1 cellular context compared by ENCODE assay signal in the genomic region with DNA sequence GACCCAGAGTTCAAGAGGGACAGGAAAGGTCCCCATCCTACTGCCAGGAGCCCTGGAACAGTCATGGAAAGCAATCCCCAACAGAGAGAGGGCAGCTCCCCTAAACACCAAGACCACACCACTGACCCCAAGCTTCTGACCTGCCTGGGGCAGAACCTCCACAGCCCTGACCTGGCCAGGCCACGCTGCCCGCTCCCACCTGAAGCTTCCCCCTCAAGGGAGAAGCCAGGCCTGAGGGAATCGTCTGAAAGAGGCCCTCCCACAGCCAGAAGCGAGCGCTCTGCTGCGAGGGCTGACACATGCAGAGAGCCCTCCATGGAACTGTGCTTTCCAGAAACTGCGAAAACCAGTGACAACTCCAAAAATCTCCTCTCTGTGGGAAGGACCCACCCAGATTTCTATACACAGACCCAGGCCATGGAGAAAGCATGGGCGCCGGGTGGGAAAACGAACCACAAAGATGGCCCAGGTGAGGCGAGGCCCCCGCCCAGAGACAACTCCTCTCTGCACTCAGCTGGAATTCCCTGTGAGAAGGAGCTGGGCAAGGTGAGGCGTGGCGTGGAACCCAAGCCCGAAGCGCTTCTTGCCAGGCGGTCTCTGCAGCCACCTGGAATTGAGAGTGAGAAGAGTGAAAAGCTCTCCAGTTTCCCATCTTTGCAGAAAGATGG.
TF ChIP-seq lines count a peak whose summit lies in the region.

No MANE protein-coding gene starts in this region.

TF ChIP-seq in H1, 55 proteins besides CTCF, POLR2A, EP300 and RAD21:
- TF ChIP-seq HDAC2 (IDR thresholded peaks at IDR 0.05; ENCODE audit: borderline replicate concordance in 1 of 2, low read depth in 2 of 2, low read length in 2 of 2) (no peak), JUN (IDR thresholded peaks at IDR 0.05; ENCODE audit: low read depth, low read length) (no peak), RBBP5 (IDR thresholded peaks at IDR 0.05; ENCODE audit: borderline replicate concordance, low read depth, low read length) (no peak), TAF1 (IDR thresholded peaks at IDR 0.05; ENCODE audit: low read depth, low read length) (no peak), RNF2 (IDR thresholded peaks at IDR 0.05; ENCODE audit: borderline replicate concordance, low read depth, low read length, missing control alignments, poor library complexity, severe bottlenecking) (no peak), KDM4A (IDR thresholded peaks at IDR 0.05; ENCODE audit: low read depth, low read length, severe bottlenecking) (no peak), RXRA (IDR thresholded peaks at IDR 0.05; ENCODE audit: insufficient read depth, low read depth, low read length) (no peak), NANOG (IDR thresholded peaks at IDR 0.05; ENCODE audit: insufficient read depth, low read depth, low read length, poor library complexity, severe bottlenecking) (no peak), SP1 (IDR thresholded peaks at IDR 0.05; ENCODE audit: low read depth, low read length) (no peak), SP2 (IDR thresholded peaks at IDR 0.05; ENCODE audit: low read length) (no peak), BACH1 (IDR thresholded peaks at IDR 0.05; ENCODE audit: low read length) (no peak), POU5F1 (IDR thresholded peaks at IDR 0.05; ENCODE audit: low read depth, low read length) (no peak), YY1 (IDR thresholded peaks at IDR 0.05; ENCODE audit: low read depth, low read length) (no peak), BCL11A (IDR thresholded peaks at IDR 0.05; ENCODE audit: low read depth in 2 of 2, low read length in 2 of 2) (no peak), SIN3A (conservative IDR thresholded peaks at IDR 0.05 in 1 of 2, IDR thresholded peaks at IDR 0.05 in 1 of 2; ENCODE audit: low read depth in 1 of 2, low read length in 2 of 2) (no peak)
- TF ChIP-seq, protein P1, sequence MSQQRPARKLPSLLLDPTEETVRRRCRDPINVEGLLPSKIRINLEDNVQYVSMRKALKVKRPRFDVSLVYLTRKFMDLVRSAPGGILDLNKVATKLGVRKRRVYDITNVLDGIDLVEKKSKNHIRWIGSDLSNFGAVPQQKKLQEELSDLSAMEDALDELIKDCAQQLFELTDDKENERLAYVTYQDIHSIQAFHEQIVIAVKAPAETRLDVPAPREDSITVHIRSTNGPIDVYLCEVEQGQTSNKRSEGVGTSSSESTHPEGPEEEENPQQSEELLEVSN (IDR thresholded peaks at IDR 0.05): no peak
- TF ChIP-seq, protein P2, sequence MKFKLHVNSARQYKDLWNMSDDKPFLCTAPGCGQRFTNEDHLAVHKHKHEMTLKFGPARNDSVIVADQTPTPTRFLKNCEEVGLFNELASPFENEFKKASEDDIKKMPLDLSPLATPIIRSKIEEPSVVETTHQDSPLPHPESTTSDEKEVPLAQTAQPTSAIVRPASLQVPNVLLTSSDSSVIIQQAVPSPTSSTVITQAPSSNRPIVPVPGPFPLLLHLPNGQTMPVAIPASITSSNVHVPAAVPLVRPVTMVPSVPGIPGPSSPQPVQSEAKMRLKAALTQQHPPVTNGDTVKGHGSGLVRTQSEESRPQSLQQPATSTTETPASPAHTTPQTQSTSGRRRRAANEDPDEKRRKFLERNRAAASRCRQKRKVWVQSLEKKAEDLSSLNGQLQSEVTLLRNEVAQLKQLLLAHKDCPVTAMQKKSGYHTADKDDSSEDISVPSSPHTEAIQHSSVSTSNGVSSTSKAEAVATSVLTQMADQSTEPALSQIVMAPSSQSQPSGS (IDR thresholded peaks at IDR 0.05; ENCODE audit: low read length): no peak
- TF ChIP-seq, protein P3, sequence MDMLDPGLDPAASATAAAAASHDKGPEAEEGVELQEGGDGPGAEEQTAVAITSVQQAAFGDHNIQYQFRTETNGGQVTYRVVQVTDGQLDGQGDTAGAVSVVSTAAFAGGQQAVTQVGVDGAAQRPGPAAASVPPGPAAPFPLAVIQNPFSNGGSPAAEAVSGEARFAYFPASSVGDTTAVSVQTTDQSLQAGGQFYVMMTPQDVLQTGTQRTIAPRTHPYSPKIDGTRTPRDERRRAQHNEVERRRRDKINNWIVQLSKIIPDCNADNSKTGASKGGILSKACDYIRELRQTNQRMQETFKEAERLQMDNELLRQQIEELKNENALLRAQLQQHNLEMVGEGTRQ (IDR thresholded peaks at IDR 0.05; ENCODE audit: low read length): no peak
